In genomic region chr17:57293077-57293476, GRCh38 we compare ENCODE assay signal across 15 cellular contexts. TPM values are rescaled to one million over a fixed set of nuclear protein-coding genes. Genes with fewer than 3 reads are reported as not detected.
DNase-seq lines count a peak whose midpoint lies in the region; ATAC-seq, FAIRE-seq and TF ChIP-seq lines count a peak whose summit lies in the region.
"Had no signal": no experiment of that assay in that cellular context is flagged by ENCODE, and none has a peak within 500 bp of the region (broad histone marks: within the 10 kb centered on the region; RNA-seq: fewer than 3 reads in every experiment).

No MANE protein-coding gene starts in this region.

- no peak for TF ChIP-seq RAD21 in GM12878 (IDR thresholded peaks at IDR 0.05; ENCODE audit: insufficient read depth, low read depth, low read length)

- no peak for TF ChIP-seq POLR2A in GM12878 (IDR thresholded peaks at IDR 0.05; ENCODE audit: low read depth, low read length)

- peaks cover 12 to 29% of the 10 kb centered on the region in 2 experiments; a peak in 3 of 4 replicates for H3K36me3 ChIP-seq in GM12878 (ENCODE audit: control insufficient read depth in 2 of 2, insufficient read depth in 2 of 2, low read length in 1 of 2)
- H3K36me3 ChIP-seq: ovary had no signal

- H3K4me2 ChIP-seq in GM12878 (ENCODE audit: control insufficient read depth, insufficient read depth) = no peak overlapping the region

- H3K4me3 ChIP-seq in GM12878 = no peak overlapping the region
- H3K4me3 ChIP-seq: ovary had no signal

- SMC1A ChIA-PET in GM12878 (lab: Charles Lee; ENCODE audit: uncharacterized antibody, unreplicated experiment) = interaction anchor here (0.6 kb wide), 1 partner anchor 47 kb away, joined by 3 read pairs; no protein-coding TSS in a partner anchor

- intact Hi-C loops in GM12878 (cut with micrococcal nuclease; ENCODE audit: unreplicated experiment) (no loop called here), CD14-positive monocyte (cut with micrococcal nuclease) (no loop called here)

- H3K27ac Mint-ChIP-seq in CD14-positive monocyte = no peak overlapping the region
- H3K27ac Mint-ChIP-seq: activated naive CD8-positive, alpha-beta T cell treated with anti-CD3 and anti-CD28 coated beads, Interleukin-2, amount 50 U/mL, for 24 hours had no signal

- no peak overlapping the region for H2AFZ ChIP-seq in GM12878 (ENCODE audit: control insufficient read depth, low read depth, low read length)

- peaks cover 1 to 2% (median 2%) of the 10 kb centered on the region in 3 donors for H3K27me3 Mint-ChIP-seq in CD14-positive monocyte (ENCODE audit: low read depth in 3 of 3)
- H3K27me3 Mint-ChIP-seq: activated naive CD8-positive, alpha-beta T cell treated with anti-CD3 and anti-CD28 coated beads, Interleukin-2, amount 50 U/mL, for 24 hours had no signal

- in situ Hi-C loops in GM12878 (cut with MboI) = no loop called here

- peaks cover 30% of the 10 kb centered on the region for H3K4me1 Mint-ChIP-seq in CD14-positive monocyte

- BruUV-seq in GM12878 (replicated peaks; lab: Mats Ljungman, UMichigan) = TSS peak; percentile 4

- 91% methylated on average over 10 of the region's 10 CpGs for WGBS in GM12878 (ENCODE audit: insufficient coverage, insufficient replicate concordance, low lambda C conversion rate, missing lambda C conversion rate)

- no peak overlapping the region for H3K9ac ChIP-seq in GM12878 (ENCODE audit: control insufficient read depth, insufficient read depth, low read length)

- POLR2A ChIA-PET in GM12878 (lab: Charles Lee) = no interaction called here

- RAD21 ChIA-PET in GM12878 (lab: Charles Lee; ENCODE audit: unreplicated experiment) = no interaction called here

- no peak overlapping the region for H3K4me3 Mint-ChIP-seq in CD14-positive monocyte
- H3K4me3 Mint-ChIP-seq: activated naive CD8-positive, alpha-beta T cell treated with anti-CD3 and anti-CD28 coated beads, Interleukin-2, amount 50 U/mL, for 24 hours had no signal

- no peak overlapping the region for H3K27ac ChIP-seq in GM12878 (ENCODE audit: control insufficient read depth, insufficient read depth)
- H3K27ac ChIP-seq: ovary had no signal

- CTCF ChIA-PET in GM12878 (lab: Yijun Ruan, JAX) = no interaction called here

- no peak for FAIRE-seq in GM12878 (lab: Jason Lieb, UNC)
- no peak for FAIRE-seq in frontal cortex (lab: Jason Lieb, UNC)
- FAIRE-seq: GM12891, GM19239 had no signal

- TF ChIP-seq CTCF in GM12878 (IDR thresholded peaks at IDR 0.05 in 2 of 3, conservative IDR thresholded peaks at IDR 0.05 in 1 of 3; ENCODE audit: control insufficient read depth in 2 of 3, extremely low read depth in 1 of 3, insufficient read depth in 1 of 3, low read depth in 3 of 3, low read length in 3 of 3) (no peak), CD14-positive monocyte (IDR thresholded peaks at IDR 0.05) (no peak)

- peaks cover 4% of the 10 kb centered on the region for H3K9me3 ChIP-seq in GM12878 (replicated peaks; ENCODE audit: control insufficient read depth, insufficient read depth, low read length)
- H3K9me3 ChIP-seq: ovary had no signal

- H3K36me3 Mint-ChIP-seq in CD14-positive monocyte = peaks cover 20 to 38% of the 10 kb centered on the region in 2 donors

- peaks cover 3 to 8% (median 5%) of the 10 kb centered on the region in 7 donors for H3K9me3 Mint-ChIP-seq in CD14-positive monocyte
- H3K9me3 Mint-ChIP-seq: activated naive CD8-positive, alpha-beta T cell treated with anti-CD3 and anti-CD28 coated beads, Interleukin-2, amount 50 U/mL, for 24 hours had no signal

- TF ChIP-seq EP300 in GM12878 (IDR thresholded peaks at IDR 0.05; ENCODE audit: borderline replicate concordance in 1 of 2, control insufficient read depth in 1 of 2, low read depth in 2 of 2, low read length in 2 of 2) = no peak

- H3K27me3 ChIP-seq in GM12878 (replicated peaks in 1 of 2; ENCODE audit: control insufficient read depth in 2 of 2, insufficient read depth in 2 of 2, low read length in 1 of 2) = no peaks in the 10 kb centered on the region
- H3K27me3 ChIP-seq: ovary had no signal

- no peaks in the 10 kb centered on the region; the same call in 1 of the 2 replicates for H3K4me1 ChIP-seq in GM12878 (ENCODE audit: control insufficient read depth, insufficient read depth, low read length)

- peaks cover 10% of the 10 kb centered on the region for H3K79me2 ChIP-seq in GM12878 (ENCODE audit: control insufficient read depth, insufficient read depth, low read length)

- ATAC-seq in GM12878 = no peak
- ATAC-seq: activated naive CD8-positive, alpha-beta T cell treated with anti-CD3 and anti-CD28 coated beads, Interleukin-2, amount 50 U/mL, for 24 hours had no signal

- H4K20me1 ChIP-seq in GM12878 (ENCODE audit: control insufficient read depth, insufficient read depth) = no peaks in the 10 kb centered on the region; the same call in 1 of the 2 replicates

- DNase-seq in 8988T (peak; percentile 58), HuH-7 (ENCODE audit: low spot score) (peak; percentile 23), GM12878 (ENCODE audit: low read depth, low spot score) (no peak), kidney glomerular epithelial cell (lab: John Stamatoyannopoulos, UW) (peak; percentile 17), frontal cortex (ENCODE audit: low spot score in 2 of 2) (no peak), CD14-positive monocyte (ENCODE audit: low spot score) (no peak), NCI-H2107 (lab: John Stamatoyannopoulos, UW) (no peak), SIG-M5 (lab: John Stamatoyannopoulos, UW) (no peak)
- DNase-seq: activated naive CD8-positive, alpha-beta T cell treated with anti-CD3 and anti-CD28 coated beads, Interleukin-2, amount 50 U/mL, for 24 hours; NCI-H1092 treated with DMSO at 0.1 percent for 48 hours; NCI-H526; ovary; SHP77 had no signal

TF ChIP-seq in GM12878, 131 proteins besides CTCF, POLR2A, EP300 and RAD21 (continues in another document):
- no peak for TF ChIP-seq E2F8 (IDR thresholded peaks at IDR 0.05; ENCODE audit: low read depth, partially characterized antibody)
- TF ChIP-seq CBFB (IDR thresholded peaks at IDR 0.05; ENCODE audit: low read depth) = no peak
- no peak for TF ChIP-seq E2F4 (IDR thresholded peaks at IDR 0.05; ENCODE audit: low read depth, low read length)
- no peak for TF ChIP-seq IKZF1 (conservative IDR thresholded peaks at IDR 0.05)
- no peak for TF ChIP-seq TAF1 (IDR thresholded peaks at IDR 0.05; ENCODE audit: borderline replicate concordance, low read depth, low read length)
- TF ChIP-seq MTA2 (IDR thresholded peaks at IDR 0.05; ENCODE audit: low read depth) = no peak

RNA-seq across cellular contexts. Expression of gene MSI2, which starts 36.8 kb away (rescaled TPM):
- total RNA-seq in GM12878 (2013; cell fraction: nucleolus; rRNA removed) = 386 and 393 TPM in 2 replicates
- total RNA-seq in GM12878 (2014; rRNA removed) = 37.9 and 40.2 TPM in 2 replicates
- 50.0 and 50.4 TPM in 2 replicates for total RNA-seq in GM12878 (2014; rRNA removed; fragmentation: Illumina TruSeq; extraction: Trizol)
- total RNA-seq in GM12878 (2021) = 74.1 and 76.1 TPM in 2 replicates
- 36.0 TPM for polyA plus RNA-seq in GM12878 (2011; ENCODE audit: low read depth)
- polyA plus RNA-seq in GM12878 (2011; rRNA removed) = 57.5 and 73.9 TPM in 2 replicates
- polyA plus RNA-seq in GM12878 (2011; cell fraction: cytosol; rRNA removed) = 48.9 and 56.2 TPM in 2 replicates
- 75.9 and 85.6 TPM in 2 replicates for polyA plus RNA-seq in GM12878 (2011; cell fraction: nucleus; rRNA removed)
- polyA plus RNA-seq in GM12878 (2012) = 45.1 and 53.0 TPM in 2 replicates
- polyA plus RNA-seq in GM12878 (2014; fragmentation: Illumina TruSeq; extraction: Trizol) = 61.4 and 88.0 TPM in 2 replicates
- 1 to 10 TPM; 6.1 to 9.5 TPM for polyA plus RNA-seq in GM12878 (2014; fragmentation: Nextera tagmentation; extraction: Ambion mirVana)
- 43.8 and 47.2 TPM in 2 replicates for polyA plus RNA-seq in GM12878 (2014; rRNA removed)
- 10 to 100 TPM; 15.5 to 16.3 TPM for polyA plus RNA-seq in GM12878 (2016; fragmentation: Nextera tagmentation; extraction: Ambion mirVana)
- polyA minus RNA-seq in GM12878 (2011; rRNA and poly(A)+ RNA removed) = 88.4 and 94.0 TPM in 2 replicates
- 17.3 and 25.7 TPM in 2 replicates for polyA minus RNA-seq in GM12878 (2011; cell fraction: cytosol; rRNA and poly(A)+ RNA removed)
- 52.5 and 102 TPM in 2 replicates for polyA minus RNA-seq in GM12878 (2011; cell fraction: nucleus; rRNA and poly(A)+ RNA removed)
- total RNA-seq in frontal cortex = 31.0 TPM
- under 1 TPM; 0.20 to 0.37 TPM for polyA plus RNA-seq in CD14-positive monocyte

Comparison
In these comparisons a context has a peak if more than half of its experiments do, and no peak if none do; other contexts are left out.
1. DNase-seq: peak in 8988T (single experiment), HuH-7 (single experiment) and kidney glomerular epithelial cell (single experiment); none in GM12878 (single experiment), frontal cortex (0 of 2), CD14-positive monocyte (single experiment), NCI-H2107 (single experiment) and SIG-M5 (single experiment).